Comparison of ENCODE assay signal across 1 cellular context in genomic region chr4:84483738-84484137, GRCh38.
TF ChIP-seq lines count a peak whose summit lies in the region.

No MANE protein-coding gene starts in this region.

TF ChIP-seq in IMR-90, 13 proteins besides CTCF, POLR2A, EP300 and RAD21 (continued from another document):
- no peak for TF ChIP-seq CHD1 (IDR thresholded peaks at IDR 0.05; ENCODE audit: low read depth, low read length)
- TF ChIP-seq MAZ (IDR thresholded peaks at IDR 0.05; ENCODE audit: borderline replicate concordance, low read depth, low read length), result no peak
- no peak for TF ChIP-seq CEBPB (IDR thresholded peaks at IDR 0.05; ENCODE audit: low read depth, low read length)
- no peak for TF ChIP-seq NFE2L2 (IDR thresholded peaks at IDR 0.05; ENCODE audit: low read depth, low read length)
- TF ChIP-seq MXI1 (IDR thresholded peaks at IDR 0.05; ENCODE audit: borderline replicate concordance, low read depth, low read length), result no peak
